Comparison of ENCODE assay signal across 25 cellular contexts in genomic region chr17:27907976-27908558, GRCh38. TPM values are rescaled to one million over a fixed set of nuclear protein-coding genes. Genes with fewer than 3 reads are reported as not detected.
DNase-seq lines count a peak whose midpoint lies in the region; ATAC-seq and TF ChIP-seq lines count a peak whose summit lies in the region.
"Had no signal": no experiment of that assay in that cellular context is flagged by ENCODE, and none has a peak within 500 bp of the region (broad histone marks: within the 10 kb centered on the region; RNA-seq: fewer than 3 reads in every experiment).

No MANE protein-coding gene starts in this region.

- H3K18ac ChIP-seq in H9 (ENCODE audit: insufficient read length, low read depth, low read length) (no peak overlapping the region), mesendoderm (ENCODE audit: low read length) (no peak overlapping the region)

- peak; percentile 32 for DNase-seq in activated CD8-positive, alpha-beta T cell treated with anti-CD3 and anti-CD28 coated beads for 36 hours
- DNase-seq in activated CD8-positive, alpha-beta T cell treated with anti-CD3 and anti-CD28 coated beads, Interleukin-2, amount 10 ng/mL, durations not matched to agents 7 days and 5 days = no peak
- DNase-seq in H9 (no peak), OCI-M1 (lab: John Stamatoyannopoulos, UW) (peak; percentile 85), mesendoderm (peak; percentile 66), NCI-H2227 (lab: John Stamatoyannopoulos, UW; ENCODE audit: unreplicated experiment) (no peak), T-cell (no peak), SHP77 (lab: John Stamatoyannopoulos, UW) (no peak)
- DNase-seq: GDM1, GM23248, HCEC 1CT, IMR-90, Karpas-422, NCI-H1105, NCI-H1436 treated with DMSO at 0.1 percent for 48 hours, NCI-H1930, NCI-H2107, NCI-H446, NCI-H524 treated with DMSO at 0.1 percent for 48 hours, Peyer's patch, SIG-M5 had no signal

- no peaks in the 10 kb centered on the region for H3K4me1 Mint-ChIP-seq in activated CD8-positive, alpha-beta T cell treated with anti-CD3 and anti-CD28 coated beads for 36 hours (ENCODE audit: low read depth)
- no peaks in the 10 kb centered on the region for H3K4me1 Mint-ChIP-seq in activated CD8-positive, alpha-beta T cell treated with anti-CD3 and anti-CD28 coated beads, Interleukin-2, amount 10 ng/mL, durations not matched to agents 7 days and 5 days (ENCODE audit: low read depth)
- H3K4me1 Mint-ChIP-seq in H9 = peaks cover 28 to 43% of the 10 kb centered on the region in 2 experiments
- H3K4me1 Mint-ChIP-seq in T-cell = no peaks in the 10 kb centered on the region
- H3K4me1 Mint-ChIP-seq: CD4-positive, CD25-positive, alpha-beta regulatory T cell had no signal

- WGBS in H9 (ENCODE audit: extremely low coverage, insufficient read length, low lambda C conversion rate) = no CpG with 5 or more reads among the region's 4 CpGs
- WGBS in mesendoderm (ENCODE audit: extremely low coverage, insufficient coverage, low lambda C conversion rate) = no CpG with 5 or more reads among the region's 4 CpGs

- H4K20me1 ChIP-seq in H9 (ENCODE audit: control insufficient read depth, insufficient read depth, insufficient read length) = no peaks in the 10 kb centered on the region
- H4K20me1 ChIP-seq: BLaER1 had no signal

- no peaks in the 10 kb centered on the region for H3K9me3 ChIP-seq in H9 (ENCODE audit: control insufficient read depth, low read depth, low read length)
- H3K9me3 ChIP-seq: BLaER1, Peyer's patch had no signal

- H3K9ac ChIP-seq in H9 (ENCODE audit: extremely low read depth, insufficient read length, low read length) (no peak overlapping the region), mesendoderm (ENCODE audit: low read length) (no peak overlapping the region)
- H3K9ac ChIP-seq: BLaER1, GM23248 had no signal

- H4K5ac ChIP-seq in H9 (ENCODE audit: insufficient read length, low read depth, low read length) (no peak overlapping the region), mesendoderm (ENCODE audit: low read length) (no peak overlapping the region)

- H3K36me3 ChIP-seq in mesendoderm (ENCODE audit: control insufficient read depth, insufficient read depth, low read length) = no peaks in the 10 kb centered on the region
- H3K36me3 ChIP-seq: BLaER1, Peyer's patch had no signal

- H3K23ac ChIP-seq in H9 (ENCODE audit: insufficient read length, low read depth, low read length) (no peak overlapping the region), mesendoderm (ENCODE audit: low read length) (no peak overlapping the region)

- H4K8ac ChIP-seq in H9 (replicated peaks; ENCODE audit: insufficient read length, low read depth, low read length) (no peak overlapping the region), mesendoderm (ENCODE audit: low read depth, low read length) (no peak overlapping the region)

- H3K79me1 ChIP-seq in H9 (ENCODE audit: insufficient read depth, low read depth, low read length, poor library complexity, severe bottlenecking) (no peaks in the 10 kb centered on the region), mesendoderm (ENCODE audit: low read length) (no peaks in the 10 kb centered on the region)

- H3K4me2 ChIP-seq in H9 (ENCODE audit: insufficient read depth, insufficient read length, low read length) (no peak overlapping the region), mesendoderm (ENCODE audit: low read length) (no peak overlapping the region)
- H3K4me2 ChIP-seq: BLaER1 had no signal

- no peak overlapping the region for H3T11ph ChIP-seq in H9 (ENCODE audit: low read length)

- H2AFZ ChIP-seq in H9 (ENCODE audit: low read length) = no peak overlapping the region
- H2AFZ ChIP-seq: GM23248 had no signal

- H3K9me3 Mint-ChIP-seq in activated CD8-positive, alpha-beta T cell treated with anti-CD3 and anti-CD28 coated beads for 36 hours = no peaks in the 10 kb centered on the region
- peaks cover 4% of the 10 kb centered on the region for H3K9me3 Mint-ChIP-seq in activated CD8-positive, alpha-beta T cell treated with anti-CD3 and anti-CD28 coated beads, Interleukin-2, amount 10 ng/mL, durations not matched to agents 7 days and 5 days (ENCODE audit: insufficient read depth)
- H3K9me3 Mint-ChIP-seq in H9 (peaks cover 0 to 4% of the 10 kb centered on the region in 2 experiments; a peak in 1 of 5 replicates), T-cell (peaks cover 0 to 3% (median 0%) of the 10 kb centered on the region in 3 donors)

- intact Hi-C loops in activated CD8-positive, alpha-beta T cell treated with anti-CD3 and anti-CD28 coated beads for 36 hours (cut with micrococcal nuclease) = no loop called here

- H3K14ac ChIP-seq in H9 (ENCODE audit: insufficient read depth, low read length) = no peak overlapping the region

- no peak overlapping the region for H3K4me3 ChIP-seq in mesendoderm (ENCODE audit: low read length)
- H3K4me3 ChIP-seq: BLaER1, GM23248, Peyer's patch, SK-N-MC had no signal

- no peak overlapping the region for H4K91ac ChIP-seq in H9 (ENCODE audit: insufficient read length, low read depth, low read length)

- H2BK5ac ChIP-seq in H9 (ENCODE audit: insufficient read length, low read length) = no peak overlapping the region
- H2BK5ac ChIP-seq in mesendoderm (ENCODE audit: low read length) = no peak overlapping the region

- no peak overlapping the region for H2BK12ac ChIP-seq in H9 (ENCODE audit: insufficient read length, low read depth, low read length)

- no peak overlapping the region for H3K4me3 Mint-ChIP-seq in activated CD8-positive, alpha-beta T cell treated with anti-CD3 and anti-CD28 coated beads for 36 hours
- H3K4me3 Mint-ChIP-seq in activated CD8-positive, alpha-beta T cell treated with anti-CD3 and anti-CD28 coated beads, Interleukin-2, amount 10 ng/mL, durations not matched to agents 7 days and 5 days = no peak overlapping the region
- H3K4me3 Mint-ChIP-seq in H9 (no peak overlapping the region), T-cell (no peak overlapping the region)
- H3K4me3 Mint-ChIP-seq: CD4-positive, CD25-positive, alpha-beta regulatory T cell; T-helper 1 cell treated with Interleukin-12 subunit alpha and Interleukin-12 subunit beta and Interleukin-4 antibody, amounts not matched to agents 30 μg/mL and 1 μg/mL, for 36 hours had no signal

- no peak overlapping the region for H2BK15ac ChIP-seq in H9 (ENCODE audit: low read depth, low read length)
- no peak overlapping the region for H2BK15ac ChIP-seq in mesendoderm (replicated peaks; ENCODE audit: low read depth)

- H2BK120ac ChIP-seq in H9 (ENCODE audit: low read depth, low read length, poor library complexity, severe bottlenecking) (no peak overlapping the region), mesendoderm (ENCODE audit: low read depth, low read length) (no peak overlapping the region)

- H3K27me3 Mint-ChIP-seq in activated CD8-positive, alpha-beta T cell treated with anti-CD3 and anti-CD28 coated beads for 36 hours = peaks cover 12% of the 10 kb centered on the region
- peaks cover 13% of the 10 kb centered on the region for H3K27me3 Mint-ChIP-seq in activated CD8-positive, alpha-beta T cell treated with anti-CD3 and anti-CD28 coated beads, Interleukin-2, amount 10 ng/mL, durations not matched to agents 7 days and 5 days (ENCODE audit: low read depth)
- H3K27me3 Mint-ChIP-seq in H9 (ENCODE audit: low read depth) (peaks cover 71% of the 10 kb centered on the region), T-cell (peaks cover 14 to 20% of the 10 kb centered on the region in 2 donors)

- H3K27ac ChIP-seq in H9 (ENCODE audit: insufficient read length, low read depth, low read length) = no peak overlapping the region
- no peak overlapping the region for H3K27ac ChIP-seq in mesendoderm (ENCODE audit: low read depth, low read length)
- H3K27ac ChIP-seq: BLaER1, GM23248, Peyer's patch, SK-N-MC had no signal

- H3K4ac ChIP-seq in H9 (ENCODE audit: low read depth, low read length) = no peak overlapping the region
- no peak overlapping the region for H3K4ac ChIP-seq in mesendoderm (ENCODE audit: low read depth, low read length)

- H3K36me3 Mint-ChIP-seq in activated CD8-positive, alpha-beta T cell treated with anti-CD3 and anti-CD28 coated beads for 36 hours (ENCODE audit: low read depth) = no peaks in the 10 kb centered on the region
- H3K36me3 Mint-ChIP-seq in activated CD8-positive, alpha-beta T cell treated with anti-CD3 and anti-CD28 coated beads, Interleukin-2, amount 10 ng/mL, durations not matched to agents 7 days and 5 days (ENCODE audit: low read depth) = no peaks in the 10 kb centered on the region
- H3K36me3 Mint-ChIP-seq in H9 (ENCODE audit: insufficient read depth in 1 of 3, low read depth in 3 of 3) = no peaks in the 10 kb centered on the region; a peak in 1 of 7 replicates
- H3K36me3 Mint-ChIP-seq in T-cell = no peaks in the 10 kb centered on the region
- H3K36me3 Mint-ChIP-seq: CD4-positive, CD25-positive, alpha-beta regulatory T cell had no signal

- H3K27me3 ChIP-seq in H9 (ENCODE audit: insufficient read depth, low read length) (no peaks in the 10 kb centered on the region; the same call in 1 of the 2 replicates), mesendoderm (ENCODE audit: insufficient read depth, low read length, poor library complexity) (no peaks in the 10 kb centered on the region)
- H3K27me3 ChIP-seq: BLaER1, Peyer's patch had no signal

- ATAC-seq in activated CD8-positive, alpha-beta T cell treated with anti-CD3 and anti-CD28 coated beads for 36 hours = no peak
- ATAC-seq in activated CD8-positive, alpha-beta T cell treated with anti-CD3 and anti-CD28 coated beads, Interleukin-2, amount 10 ng/mL, durations not matched to agents 7 days and 5 days = no peak
- no peak for ATAC-seq in T-cell (replicated peaks in 1 of 4)

- H3K4me1 ChIP-seq in H9 (ENCODE audit: insufficient read depth, low read length) (no peaks in the 10 kb centered on the region; the same call in 1 of the 2 replicates), mesendoderm (ENCODE audit: control insufficient read depth, low read depth, low read length) (no peaks in the 10 kb centered on the region)
- H3K4me1 ChIP-seq: BLaER1, Peyer's patch had no signal

- no peak overlapping the region for H2BK20ac ChIP-seq in H9 (ENCODE audit: low read depth, low read length, poor library complexity, severe bottlenecking)

- no peaks in the 10 kb centered on the region for H3K79me2 ChIP-seq in H9 (ENCODE audit: insufficient read depth, low read length)
- H3K79me2 ChIP-seq in mesendoderm (ENCODE audit: control insufficient read depth, insufficient read depth, low read length) = no peaks in the 10 kb centered on the region

- TF ChIP-seq CTCF in activated CD8-positive, alpha-beta T cell treated with anti-CD3 and anti-CD28 coated beads for 36 hours (IDR thresholded peaks at IDR 0.05) = no peak
- peak; percentile 35; the same call in 1 of the 3 replicates for TF ChIP-seq CTCF in H9 (conservative IDR thresholded peaks at IDR 0.05)

- POLR2A ChIA-PET in activated CD8-positive, alpha-beta T cell treated with anti-CD3 and anti-CD28 coated beads for 36 hours (lab: Charles Lee) = no interaction called here
- POLR2A ChIA-PET in activated CD8-positive, alpha-beta T cell treated with anti-CD3 and anti-CD28 coated beads, Interleukin-2, amount 10 ng/mL, durations not matched to agents 7 days and 5 days (lab: Charles Lee) = no interaction called here
- POLR2A ChIA-PET in T-cell (lab: Charles Lee) = no interaction called here

- H3K56ac ChIP-seq in H9 (ENCODE audit: insufficient read length, low read depth, low read length) = no peak overlapping the region
- H3K56ac ChIP-seq in mesendoderm (ENCODE audit: low read length) = no peak overlapping the region

- H3K27ac Mint-ChIP-seq in activated CD8-positive, alpha-beta T cell treated with anti-CD3 and anti-CD28 coated beads for 36 hours = no peak overlapping the region
- no peak overlapping the region for H3K27ac Mint-ChIP-seq in activated CD8-positive, alpha-beta T cell treated with anti-CD3 and anti-CD28 coated beads, Interleukin-2, amount 10 ng/mL, durations not matched to agents 7 days and 5 days
- H3K27ac Mint-ChIP-seq in H9 = no peak overlapping the region
- H3K27ac Mint-ChIP-seq in T-cell = no peak overlapping the region
- H3K27ac Mint-ChIP-seq: T-helper 1 cell treated with Interleukin-12 subunit alpha and Interleukin-12 subunit beta and Interleukin-4 antibody, amounts not matched to agents 30 μg/mL and 1 μg/mL, for 36 hours had no signal

- CTCF ChIA-PET in activated CD8-positive, alpha-beta T cell treated with anti-CD3 and anti-CD28 coated beads for 36 hours (lab: Charles Lee) = no interaction called here
- CTCF ChIA-PET in activated CD8-positive, alpha-beta T cell treated with anti-CD3 and anti-CD28 coated beads, Interleukin-2, amount 10 ng/mL, durations not matched to agents 7 days and 5 days (lab: Charles Lee) = no interaction called here
- CTCF ChIA-PET in T-cell (lab: Charles Lee) = no interaction called here

- no peaks in the 10 kb centered on the region for H3K23me2 ChIP-seq in H9 (ENCODE audit: insufficient read length, low read depth, low read length, poor library complexity, severe bottlenecking)

- H2AK5ac ChIP-seq in H9 (ENCODE audit: insufficient read length, low read length) = no peak overlapping the region
- no peak overlapping the region for H2AK5ac ChIP-seq in mesendoderm (ENCODE audit: low read length)

RNA-seq across cellular contexts. Expression of gene LYRM9, which starts 14.9 kb away (rescaled TPM):
- 1 to 10 TPM; 3.1 to 3.5 TPM for total RNA-seq in activated CD8-positive, alpha-beta T cell treated with anti-CD3 and anti-CD28 coated beads for 36 hours
- total RNA-seq in activated CD8-positive, alpha-beta T cell treated with anti-CD3 and anti-CD28 coated beads, Interleukin-2, amount 10 ng/mL, durations not matched to agents 7 days and 5 days = 1 to 10 TPM; 1.6 to 3.6 TPM
- total RNA-seq in H9 (2021) = 2.2 and 3.2 TPM in 2 replicates
- polyA plus RNA-seq in mesendoderm (2013, experiment 1 of 2) = 1.9 TPM
- polyA plus RNA-seq in mesendoderm (2013, experiment 2 of 2) = 1.8 TPM
- total RNA-seq in T-cell = 10 to 100 TPM; 11.7 to 19.2 (median 14.2) TPM

Comparison
In these comparisons a context has a peak if more than half of its experiments do, and no peak if none do; other contexts are left out.
1. DNase-seq: peak in activated CD8-positive, alpha-beta T cell treated with anti-CD3 and anti-CD28 coated beads for 36 hours (single experiment), OCI-M1 (single experiment) and mesendoderm (single experiment); none in activated CD8-positive, alpha-beta T cell treated with anti-CD3 and anti-CD28 coated beads, Interleukin-2, amount 10 ng/mL, durations not matched to agents 7 days and 5 days (single experiment), H9 (single experiment), NCI-H2227 (single experiment), T-cell (0 of 34) and SHP77 (0 of 2).